1 cellular context compared by ENCODE assay signal in genomic region chr7:6729492-6730342, GRCh38.
TF ChIP-seq lines count a peak whose summit lies in the region.

No MANE protein-coding gene starts in this region.

TF ChIP-seq in K562, 482 proteins besides CTCF, POLR2A, EP300 and RAD21 (continued from another document and continues in another):
- TF ChIP-seq CUX1 (CRISPR knock-in tag; IDR thresholded peaks at IDR 0.05) (no peak), RNF2 (IDR thresholded peaks at IDR 0.05) (no peak; the same call in 1 of the 2 replicates), TAF1 (IDR thresholded peaks at IDR 0.05; ENCODE audit: control insufficient read depth, extremely low read depth, insufficient read depth, low read length, severe bottlenecking) (peak; percentile 73), ETV6 (IDR thresholded peaks at IDR 0.05; ENCODE audit: borderline replicate concordance in 1 of 2, low read depth in 2 of 2, low read length in 1 of 2) (no peak), ETV6 (CRISPR knock-in tag; IDR thresholded peaks at IDR 0.05; ENCODE audit: borderline replicate concordance) (peak; percentile 66; the same call in 1 of the 2 replicates), ZZZ3 (IDR thresholded peaks at IDR 0.05) (peak; percentile 24; the same call in 1 of the 2 replicates), RFX1 (IDR thresholded peaks at IDR 0.05) (no peak), ATF3 (IDR thresholded peaks at IDR 0.05) (0 out of 2 replicates have a peak, but pooled peaks have one; percentile 21), ATF3 (CRISPR knock-in tag; conservative IDR thresholded peaks at IDR 0.05) (no peak), ZNF395 (CRISPR knock-in tag; IDR thresholded peaks at IDR 0.05) (peak; percentile 75), POLR2G (IDR thresholded peaks at IDR 0.05; ENCODE audit: low read depth, low read length) (peak; percentile 93), AFF1 (IDR thresholded peaks at IDR 0.05; ENCODE audit: low read depth in 1 of 2, partially characterized antibody in 2 of 2) (peak in 1 of 2 experiments; percentile 46), E2F6 (IDR thresholded peaks at IDR 0.05; ENCODE audit: borderline replicate concordance in 1 of 2, extremely low read depth in 1 of 2, insufficient read depth in 1 of 2, insufficient read length in 1 of 2, low read depth in 1 of 2, low read length in 1 of 2, poor library complexity in 1 of 2, severe bottlenecking in 1 of 2) (peak; percentile 75 to 88), TFAP4 (CRISPR knock-in tag; IDR thresholded peaks at IDR 0.05; ENCODE audit: borderline replicate concordance) (peak; percentile 23; the same call in 1 of the 2 replicates), DPF2 (IDR thresholded peaks at IDR 0.05) (no peak), ZNF23 (CRISPR knock-in tag; IDR thresholded peaks at IDR 0.05) (no peak), E2F5 (CRISPR knock-in tag; IDR thresholded peaks at IDR 0.05) (no peak), NR2C2 (CRISPR knock-in tag; IDR thresholded peaks at IDR 0.05) (peak; percentile 70; the same call in 1 of the 2 replicates), NR2C2 (tag; IDR thresholded peaks at IDR 0.05) (peak; percentile 87), ZBTB9 (CRISPR knock-in tag; IDR thresholded peaks at IDR 0.05) (no peak), HMG20A (CRISPR knock-in tag; conservative IDR thresholded peaks at IDR 0.05) (no peak), NONO (IDR thresholded peaks at IDR 0.05; ENCODE audit: low read depth in 2 of 2, low read length in 1 of 2) (peak; percentile 55 to 71; a peak in 3 of 4 replicates), XRCC4 (IDR thresholded peaks at IDR 0.05; ENCODE audit: extremely low read depth, insufficient read depth, insufficient read length) (no peak), MED1 (CRISPR knock-in tag; IDR thresholded peaks at IDR 0.05; ENCODE audit: borderline replicate concordance) (no peak), FOXP4 (CRISPR knock-in tag; IDR thresholded peaks at IDR 0.05; ENCODE audit: borderline replicate concordance) (peak; percentile 63; the same call in 1 of the 2 replicates), ZNF232 (CRISPR knock-in tag; IDR thresholded peaks at IDR 0.05) (no peak), ETS1 (conservative IDR thresholded peaks at IDR 0.05; ENCODE audit: control insufficient read depth, low read depth, low read length) (peak; percentile 57; the same call in 1 of the 2 replicates), EHMT2 (IDR thresholded peaks at IDR 0.05) (peak; percentile 91), ZC3H11A (IDR thresholded peaks at IDR 0.05; ENCODE audit: low read depth, low read length) (no peak), SNAPC5 (CRISPR knock-in tag; IDR thresholded peaks at IDR 0.05) (no peak)
